Comparison of ENCODE assay signal across 17 cellular contexts in the genomic region with DNA sequence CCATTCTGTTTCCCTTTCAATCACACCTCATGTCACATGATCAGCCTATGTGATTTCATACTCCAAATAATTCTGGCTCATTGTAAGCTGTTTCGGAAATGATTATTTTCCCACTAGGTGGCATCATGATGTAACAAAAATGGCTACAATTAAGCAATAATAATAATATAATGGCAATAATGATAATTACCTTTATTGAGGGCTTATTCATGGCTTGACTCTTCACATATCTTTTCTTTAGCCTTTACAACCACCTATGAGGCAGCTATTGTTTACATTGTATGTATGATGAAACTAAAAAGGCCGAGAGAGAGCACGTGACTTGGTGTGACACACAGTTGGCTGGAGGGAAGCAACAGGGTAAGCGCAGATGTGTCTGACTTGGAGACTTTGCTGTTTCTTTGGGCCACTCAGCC. TPM values are rescaled to one million over a fixed set of nuclear protein-coding genes. Genes with fewer than 3 reads are reported as not detected.
DNase-seq lines count a peak whose midpoint lies in the region; ATAC-seq, FAIRE-seq and TF ChIP-seq lines count a peak whose summit lies in the region.
"Had no signal": no experiment of that assay in that cellular context is flagged by ENCODE, and none has a peak within 500 bp of the region (broad histone marks: within the 10 kb centered on the region; RNA-seq: fewer than 3 reads in every experiment).

No MANE protein-coding gene starts in this region.

- no peak overlapping the region; a peak in 1 of 6 replicates for H3K4me3 ChIP-seq in HepG2 (replicated peaks in 1 of 3; ENCODE audit: insufficient read depth in 1 of 3, low read depth in 2 of 3, low read length in 3 of 3)
- H3K4me3 ChIP-seq in right lobe of liver: no peak overlapping the region
- no peak overlapping the region for H3K4me3 ChIP-seq in CD8-positive, alpha-beta T cell (ENCODE audit: low read depth, low read length)
- H3K4me3 ChIP-seq: BLaER1, SJSA1, tibial nerve had no signal

- DNase-seq in HepG2 (ENCODE audit: low spot score): peak; percentile 31
- DNase-seq in right lobe of liver: no peak
- peak; percentile 48 for DNase-seq in NAMALWA (ENCODE audit: low spot score)
- peak; percentile 1 for DNase-seq in amniotic epithelial cell (ENCODE audit: low read depth)
- no peak for DNase-seq in stimulated activated naive CD8-positive, alpha-beta T cell treated with anti-CD3 and anti-CD28 coated beads, Interleukin-15, Interleukin-2, amounts not matched to agents 100 U/mL and 50 U/mL, for 24 hours
- no peak for DNase-seq in CD8-positive, alpha-beta T cell
- DNase-seq: activated CD4-positive, alpha-beta T cell treated with anti-CD3 and anti-CD28 coated beads for 36 hours; erythroblast; H9; NCI-H2081 treated with DMSO at 0.1 percent for 48 hours; right cardiac atrium had no signal

- BruUV-seq in HepG2 (replicated peaks; lab: Mats Ljungman, UMichigan): no TSS peak

- WGBS in HepG2 (ENCODE audit: low lambda C conversion rate): 13% methylated on average over 4 of the region's 4 CpGs
- 41% methylated on average over 4 of the region's 4 CpGs for WGBS in right lobe of liver (ENCODE audit: insufficient coverage, low coverage, low lambda C conversion rate, missing lambda C conversion rate)

- no peaks in the 10 kb centered on the region for H4K20me1 ChIP-seq in HepG2 (ENCODE audit: insufficient read depth, low read length)
- H4K20me1 ChIP-seq: BLaER1 had no signal

- H3K27ac Mint-ChIP-seq in CD8-positive, alpha-beta T cell: no peak overlapping the region
- H3K27ac Mint-ChIP-seq: activated CD4-positive, alpha-beta T cell treated with anti-CD3 and anti-CD28 coated beads for 36 hours; activated T-helper 2 cell treated with anti-CD3 and anti-CD28 coated beads, Interferon-gamma antibody, Interleukin-2, Interleukin-4, amounts not matched to agents 10 μg/mL and 5 μg/mL and 100 μg/mL, durations not matched to agents 14 hours and 24 hours and 36 hours; H9 had no signal

- H3K9ac ChIP-seq in HepG2 (ENCODE audit: insufficient read depth, low read depth, low read length): no peak overlapping the region
- H3K9ac ChIP-seq: BLaER1 had no signal

- peak overlapping the region; percentile 53 for H3K4me2 ChIP-seq in HepG2 (ENCODE audit: low read depth, low read length)
- H3K4me2 ChIP-seq: BLaER1 had no signal

- H3K79me2 ChIP-seq in HepG2 (ENCODE audit: insufficient read depth, low read length): no peaks in the 10 kb centered on the region

- H3K27me3 ChIP-seq in HepG2 (ENCODE audit: control insufficient read depth in 1 of 2, insufficient read depth in 2 of 2, low read length in 2 of 2): no peaks in the 10 kb centered on the region
- H3K27me3 ChIP-seq in right lobe of liver: no peaks in the 10 kb centered on the region
- H3K27me3 ChIP-seq in CD8-positive, alpha-beta T cell (ENCODE audit: insufficient read depth, low read length): no peaks in the 10 kb centered on the region
- H3K27me3 ChIP-seq: BLaER1, SJSA1, tibial nerve had no signal

- POLR2A ChIA-PET in HepG2 (lab: Yijun Ruan, JAX): no interaction called here
- POLR2A ChIA-PET in CD8-positive, alpha-beta T cell (lab: Charles Lee): no interaction called here

- intact Hi-C loops in HepG2 (cut with micrococcal nuclease; ENCODE audit: unreplicated experiment): no loop called here
- intact Hi-C loops in right lobe of liver (cut with DNase I): no loop called here
- intact Hi-C loops in CD8-positive, alpha-beta T cell (cut with DNase I, micrococcal nuclease): no loop called here

- no peaks in the 10 kb centered on the region for H3K4me1 Mint-ChIP-seq in CD8-positive, alpha-beta T cell (ENCODE audit: low read depth)
- H3K4me1 Mint-ChIP-seq: activated CD4-positive, alpha-beta T cell treated with anti-CD3 and anti-CD28 coated beads for 36 hours; H9 had no signal

- no peaks in the 10 kb centered on the region for H3K9me3 ChIP-seq in HepG2 (ENCODE audit: low read length)
- no peaks in the 10 kb centered on the region for H3K9me3 ChIP-seq in right lobe of liver
- no peaks in the 10 kb centered on the region for H3K9me3 ChIP-seq in CD8-positive, alpha-beta T cell (ENCODE audit: low read length)
- H3K9me3 ChIP-seq: BLaER1, SJSA1, tibial nerve had no signal

- peaks cover 22% of the 10 kb centered on the region for H3K27me3 Mint-ChIP-seq in CD8-positive, alpha-beta T cell (ENCODE audit: low read depth)

- ATAC-seq in HepG2 (peak; percentile 66), right lobe of liver (no peak), GM19324 (IDR thresholded peaks at IDR 0.05; ENCODE audit: low FRiP score, unreplicated experiment) (no peak), HG02973 (IDR thresholded peaks at IDR 0.05; ENCODE audit: unreplicated experiment) (no peak)
- ATAC-seq in stimulated activated naive CD8-positive, alpha-beta T cell treated with anti-CD3 and anti-CD28 coated beads, Interleukin-15, Interleukin-2, amounts not matched to agents 100 U/mL and 50 U/mL, for 24 hours: no peak
- no peak for ATAC-seq in CD8-positive, alpha-beta T cell
- ATAC-seq: activated CD4-positive, alpha-beta T cell treated with anti-CD3 and anti-CD28 coated beads for 36 hours; right cardiac atrium had no signal

- peaks cover 27% of the 10 kb centered on the region for H3K4me1 ChIP-seq in HepG2 (ENCODE audit: insufficient read depth, low read length)
- no peaks in the 10 kb centered on the region for H3K4me1 ChIP-seq in right lobe of liver
- H3K4me1 ChIP-seq in CD8-positive, alpha-beta T cell (ENCODE audit: insufficient read depth, low read length): no peaks in the 10 kb centered on the region
- H3K4me1 ChIP-seq: BLaER1, tibial nerve had no signal

- TF ChIP-seq CTCF in HepG2 (CRISPR knock-in tag; IDR thresholded peaks at IDR 0.05) (no peak), right lobe of liver (IDR thresholded peaks at IDR 0.05) (peak in 1 of 4 donors; percentile 10)
- no peak for TF ChIP-seq CTCF in CD8-positive, alpha-beta T cell (IDR thresholded peaks at IDR 0.05)

- no peaks in the 10 kb centered on the region for H3K9me3 Mint-ChIP-seq in CD8-positive, alpha-beta T cell
- H3K9me3 Mint-ChIP-seq: activated T-helper 2 cell treated with anti-CD3 and anti-CD28 coated beads, Interferon-gamma antibody, Interleukin-2, Interleukin-4, amounts not matched to agents 10 μg/mL and 5 μg/mL and 100 μg/mL, durations not matched to agents 14 hours and 24 hours and 36 hours had no signal

- TF ChIP-seq EP300 in HepG2 (IDR thresholded peaks at IDR 0.05; ENCODE audit: low read depth in 2 of 2, low read length in 2 of 2) (no peak), HepG2 (CRISPR knock-in tag; IDR thresholded peaks at IDR 0.05; ENCODE audit: borderline replicate concordance) (no peak)

- no peak for TF ChIP-seq RAD21 in HepG2 (CRISPR knock-in tag; IDR thresholded peaks at IDR 0.05)

- in situ Hi-C loops in HepG2 (cut with HindIII; ENCODE audit: extremely low pct_ligation_motif_present, low pct_unique_long_range_greater_than_20kb): no loop called here

- H3K36me3 Mint-ChIP-seq in CD8-positive, alpha-beta T cell: no peaks in the 10 kb centered on the region

- TF ChIP-seq POLR2A in HepG2 (IDR thresholded peaks at IDR 0.05; ENCODE audit: insufficient read depth in 1 of 2, low read depth in 2 of 2, low read length in 2 of 2) (no peak), right lobe of liver (IDR thresholded peaks at IDR 0.05) (no peak)

- FAIRE-seq in HepG2 (lab: Jason Lieb, UNC): no peak

- H2AFZ ChIP-seq in HepG2 (ENCODE audit: low read length): no peak overlapping the region

- no peak overlapping the region for H3K27ac ChIP-seq in HepG2 (ENCODE audit: extremely low read length, insufficient read depth, low read length)
- H3K27ac ChIP-seq in right lobe of liver: no peak overlapping the region
- H3K27ac ChIP-seq in CD8-positive, alpha-beta T cell (ENCODE audit: low read depth, low read length): no peak overlapping the region
- H3K27ac ChIP-seq: BLaER1, SJSA1, tibial nerve had no signal

- no peak overlapping the region for H3K4me3 Mint-ChIP-seq in CD8-positive, alpha-beta T cell
- H3K4me3 Mint-ChIP-seq: activated CD4-positive, alpha-beta T cell treated with anti-CD3 and anti-CD28 coated beads for 36 hours; H9 had no signal

- no peaks in the 10 kb centered on the region for H3K36me3 ChIP-seq in HepG2 (replicated peaks in 1 of 2; ENCODE audit: control insufficient read depth in 1 of 2, insufficient read depth in 2 of 2, low read length in 2 of 2)
- H3K36me3 ChIP-seq in right lobe of liver: no peaks in the 10 kb centered on the region
- no peaks in the 10 kb centered on the region for H3K36me3 ChIP-seq in CD8-positive, alpha-beta T cell (ENCODE audit: insufficient read depth, low read length)
- H3K36me3 ChIP-seq: BLaER1, SJSA1, tibial nerve had no signal

- CTCF ChIA-PET in HepG2 (lab: Yijun Ruan, JAX; ENCODE audit: low intra/inter-chr PET ratio, low total read pairs): no interaction called here
- CTCF ChIA-PET in CD8-positive, alpha-beta T cell (lab: Charles Lee): no interaction called here

RNA-seq across cellular contexts. Expression of a gene that starts 12.5 kb away (rescaled TPM):
- not detected in 2 replicates for total RNA-seq in HepG2 (2016; rRNA removed; fragmentation: Illumina TruSeq; extraction: Trizol)
- not detected in 2 replicates for total RNA-seq in HepG2 (2016; cell fraction: cytosol; rRNA removed; fragmentation: Illumina TruSeq; extraction: Trizol; ENCODE audit: low read depth)
- total RNA-seq in HepG2 (2016; cell fraction: insoluble cytoplasmic fraction; rRNA removed; fragmentation: Illumina TruSeq; extraction: Trizol): not detected in 2 replicates
- not detected in 2 replicates for total RNA-seq in HepG2 (2016; cell fraction: membrane; rRNA removed; fragmentation: Illumina TruSeq; extraction: Trizol)
- not detected in 2 replicates for total RNA-seq in HepG2 (2016; cell fraction: nucleus; rRNA removed; fragmentation: Illumina TruSeq; extraction: Trizol)
- not detected in 2 replicates for polyA plus RNA-seq in HepG2 (2011; rRNA removed)
- polyA plus RNA-seq in HepG2 (2011; cell fraction: cytosol; rRNA removed): not detected in 2 replicates
- polyA plus RNA-seq in HepG2 (2011; cell fraction: nucleus; rRNA removed): not detected in 2 replicates
- polyA plus RNA-seq in HepG2 (2012): not detected in 2 replicates
- not detected in 2 replicates for polyA plus RNA-seq in HepG2 (2016; cell fraction: cytosol; fragmentation: Illumina TruSeq; extraction: Trizol; ENCODE audit: low read depth)
- polyA plus RNA-seq in HepG2 (2016; cell fraction: insoluble cytoplasmic fraction; fragmentation: Illumina TruSeq; extraction: Trizol; ENCODE audit: low read depth): not detected in 2 replicates
- not detected in 2 replicates for polyA plus RNA-seq in HepG2 (2016; cell fraction: membrane; fragmentation: Illumina TruSeq; extraction: Trizol; ENCODE audit: low read depth)
- not detected in 2 replicates for polyA plus RNA-seq in HepG2 (2016; cell fraction: nucleus; fragmentation: Illumina TruSeq; extraction: Trizol; ENCODE audit: insufficient read depth, low read depth)
- not detected in 2 replicates for polyA minus RNA-seq in HepG2 (2011; rRNA and poly(A)+ RNA removed; ENCODE audit: low replicate concordance)
- not detected in 2 replicates for polyA minus RNA-seq in HepG2 (2011; cell fraction: cytosol; rRNA and poly(A)+ RNA removed)
- not detected in 2 replicates for polyA minus RNA-seq in HepG2 (2011; cell fraction: nucleus; rRNA and poly(A)+ RNA removed)
- not detected for total RNA-seq in right lobe of liver
- total RNA-seq in CD8-positive, alpha-beta T cell: not detected
- total RNA-seq: activated CD4-positive, alpha-beta T cell treated with anti-CD3 and anti-CD28 coated beads for 36 hours; activated T-helper 2 cell treated with anti-CD3 and anti-CD28 coated beads, Interferon-gamma antibody, Interleukin-2, Interleukin-4, amounts not matched to agents 10 μg/mL and 5 μg/mL and 100 μg/mL, durations not matched to agents 14 hours and 24 hours and 36 hours; H9; right cardiac atrium; SJSA1; tibial nerve had no signal
- polyA plus RNA-seq: right cardiac atrium had no signal

RNA-seq across cellular contexts. Expression of a gene that starts 29.6 kb away (rescaled TPM):
- total RNA-seq in HepG2 (2016; rRNA removed; fragmentation: Illumina TruSeq; extraction: Trizol) (not detected in 2 replicates), right lobe of liver (not detected)
- not detected in 2 replicates for total RNA-seq in HepG2 (2016; cell fraction: cytosol; rRNA removed; fragmentation: Illumina TruSeq; extraction: Trizol; ENCODE audit: low read depth)
- not detected in 2 replicates for total RNA-seq in HepG2 (2016; cell fraction: insoluble cytoplasmic fraction; rRNA removed; fragmentation: Illumina TruSeq; extraction: Trizol)
- not detected in 2 replicates for total RNA-seq in HepG2 (2016; cell fraction: membrane; rRNA removed; fragmentation: Illumina TruSeq; extraction: Trizol)
- not detected in 2 replicates for total RNA-seq in HepG2 (2016; cell fraction: nucleus; rRNA removed; fragmentation: Illumina TruSeq; extraction: Trizol)
- polyA plus RNA-seq in HepG2 (2011; rRNA removed): not detected in 2 replicates
- not detected in 2 replicates for polyA plus RNA-seq in HepG2 (2011; cell fraction: cytosol; rRNA removed)
- polyA plus RNA-seq in HepG2 (2011; cell fraction: nucleus; rRNA removed): not detected in 2 replicates
- not detected in 2 replicates for polyA plus RNA-seq in HepG2 (2012)
- not detected in 2 replicates for polyA plus RNA-seq in HepG2 (2016; cell fraction: cytosol; fragmentation: Illumina TruSeq; extraction: Trizol; ENCODE audit: low read depth)
- not detected in 2 replicates for polyA plus RNA-seq in HepG2 (2016; cell fraction: insoluble cytoplasmic fraction; fragmentation: Illumina TruSeq; extraction: Trizol; ENCODE audit: low read depth)
- polyA plus RNA-seq in HepG2 (2016; cell fraction: membrane; fragmentation: Illumina TruSeq; extraction: Trizol; ENCODE audit: low read depth): not detected in 2 replicates
- polyA plus RNA-seq in HepG2 (2016; cell fraction: nucleus; fragmentation: Illumina TruSeq; extraction: Trizol; ENCODE audit: insufficient read depth, low read depth): not detected in 2 replicates
- not detected in 2 replicates for polyA minus RNA-seq in HepG2 (2011; rRNA and poly(A)+ RNA removed; ENCODE audit: low replicate concordance)
- not detected in 2 replicates for polyA minus RNA-seq in HepG2 (2011; cell fraction: cytosol; rRNA and poly(A)+ RNA removed)
- not detected in 2 replicates for polyA minus RNA-seq in HepG2 (2011; cell fraction: nucleus; rRNA and poly(A)+ RNA removed)
- not detected for total RNA-seq in CD8-positive, alpha-beta T cell
- total RNA-seq: activated CD4-positive, alpha-beta T cell treated with anti-CD3 and anti-CD28 coated beads for 36 hours; activated T-helper 2 cell treated with anti-CD3 and anti-CD28 coated beads, Interferon-gamma antibody, Interleukin-2, Interleukin-4, amounts not matched to agents 10 μg/mL and 5 μg/mL and 100 μg/mL, durations not matched to agents 14 hours and 24 hours and 36 hours; H9; right cardiac atrium; SJSA1; tibial nerve had no signal
- polyA plus RNA-seq: right cardiac atrium had no signal

RNA-seq across cellular contexts. Expression of a gene that starts 37.3 kb away (rescaled TPM):
- total RNA-seq in HepG2 (2016; rRNA removed; fragmentation: Illumina TruSeq; extraction: Trizol) (not detected in 2 replicates), right lobe of liver (not detected)
- not detected in 2 replicates for total RNA-seq in HepG2 (2016; cell fraction: cytosol; rRNA removed; fragmentation: Illumina TruSeq; extraction: Trizol; ENCODE audit: low read depth)
- not detected in 2 replicates for total RNA-seq in HepG2 (2016; cell fraction: insoluble cytoplasmic fraction; rRNA removed; fragmentation: Illumina TruSeq; extraction: Trizol)
- not detected in 2 replicates for total RNA-seq in HepG2 (2016; cell fraction: membrane; rRNA removed; fragmentation: Illumina TruSeq; extraction: Trizol)
- not detected in 2 replicates for total RNA-seq in HepG2 (2016; cell fraction: nucleus; rRNA removed; fragmentation: Illumina TruSeq; extraction: Trizol)
- not detected in 2 replicates for polyA plus RNA-seq in HepG2 (2011; rRNA removed)
- not detected in 2 replicates for polyA plus RNA-seq in HepG2 (2011; cell fraction: cytosol; rRNA removed)
- not detected in 2 replicates for polyA plus RNA-seq in HepG2 (2011; cell fraction: nucleus; rRNA removed)
- polyA plus RNA-seq in HepG2 (2012): not detected in 2 replicates
- not detected in 2 replicates for polyA plus RNA-seq in HepG2 (2016; cell fraction: cytosol; fragmentation: Illumina TruSeq; extraction: Trizol; ENCODE audit: low read depth)
- not detected in 2 replicates for polyA plus RNA-seq in HepG2 (2016; cell fraction: insoluble cytoplasmic fraction; fragmentation: Illumina TruSeq; extraction: Trizol; ENCODE audit: low read depth)
- not detected in 2 replicates for polyA plus RNA-seq in HepG2 (2016; cell fraction: membrane; fragmentation: Illumina TruSeq; extraction: Trizol; ENCODE audit: low read depth)
- polyA plus RNA-seq in HepG2 (2016; cell fraction: nucleus; fragmentation: Illumina TruSeq; extraction: Trizol; ENCODE audit: insufficient read depth, low read depth): not detected in 2 replicates
- not detected in 2 replicates for polyA minus RNA-seq in HepG2 (2011; rRNA and poly(A)+ RNA removed; ENCODE audit: low replicate concordance)
- polyA minus RNA-seq in HepG2 (2011; cell fraction: cytosol; rRNA and poly(A)+ RNA removed): not detected in 2 replicates
- polyA minus RNA-seq in HepG2 (2011; cell fraction: nucleus; rRNA and poly(A)+ RNA removed): not detected in 2 replicates
- total RNA-seq in CD8-positive, alpha-beta T cell: not detected
- total RNA-seq: activated CD4-positive, alpha-beta T cell treated with anti-CD3 and anti-CD28 coated beads for 36 hours; activated T-helper 2 cell treated with anti-CD3 and anti-CD28 coated beads, Interferon-gamma antibody, Interleukin-2, Interleukin-4, amounts not matched to agents 10 μg/mL and 5 μg/mL and 100 μg/mL, durations not matched to agents 14 hours and 24 hours and 36 hours; H9; right cardiac atrium; SJSA1; tibial nerve had no signal
- polyA plus RNA-seq: right cardiac atrium had no signal

RNA-seq across cellular contexts. Expression of a gene that starts 40.8 kb away (rescaled TPM):
- total RNA-seq in HepG2 (2016; rRNA removed; fragmentation: Illumina TruSeq; extraction: Trizol): not detected in 2 replicates
- not detected in 2 replicates for total RNA-seq in HepG2 (2016; cell fraction: cytosol; rRNA removed; fragmentation: Illumina TruSeq; extraction: Trizol; ENCODE audit: low read depth)
- total RNA-seq in HepG2 (2016; cell fraction: insoluble cytoplasmic fraction; rRNA removed; fragmentation: Illumina TruSeq; extraction: Trizol): 0.24 TPM in 1 of 2 replicates, not detected in the other
- not detected in 2 replicates for total RNA-seq in HepG2 (2016; cell fraction: membrane; rRNA removed; fragmentation: Illumina TruSeq; extraction: Trizol)
- not detected in 2 replicates for total RNA-seq in HepG2 (2016; cell fraction: nucleus; rRNA removed; fragmentation: Illumina TruSeq; extraction: Trizol)
- polyA plus RNA-seq in HepG2 (2011; rRNA removed): 0.12 TPM in 2 replicates
- polyA plus RNA-seq in HepG2 (2011; cell fraction: cytosol; rRNA removed): 0.10 and 0.16 TPM in 2 replicates
- 0.19 TPM in 1 of 2 replicates, not detected in the other for polyA plus RNA-seq in HepG2 (2011; cell fraction: nucleus; rRNA removed)
- not detected in 2 replicates for polyA plus RNA-seq in HepG2 (2012)
- not detected in 2 replicates for polyA plus RNA-seq in HepG2 (2016; cell fraction: cytosol; fragmentation: Illumina TruSeq; extraction: Trizol; ENCODE audit: low read depth)
- not detected in 2 replicates for polyA plus RNA-seq in HepG2 (2016; cell fraction: insoluble cytoplasmic fraction; fragmentation: Illumina TruSeq; extraction: Trizol; ENCODE audit: low read depth)
- 0.30 TPM in 1 of 2 replicates, not detected in the other for polyA plus RNA-seq in HepG2 (2016; cell fraction: membrane; fragmentation: Illumina TruSeq; extraction: Trizol; ENCODE audit: low read depth)
- not detected in 2 replicates for polyA plus RNA-seq in HepG2 (2016; cell fraction: nucleus; fragmentation: Illumina TruSeq; extraction: Trizol; ENCODE audit: insufficient read depth, low read depth)
- not detected in 2 replicates for polyA minus RNA-seq in HepG2 (2011; rRNA and poly(A)+ RNA removed; ENCODE audit: low replicate concordance)
- polyA minus RNA-seq in HepG2 (2011; cell fraction: cytosol; rRNA and poly(A)+ RNA removed): not detected in 2 replicates
- polyA minus RNA-seq in HepG2 (2011; cell fraction: nucleus; rRNA and poly(A)+ RNA removed): not detected in 2 replicates
- total RNA-seq in right lobe of liver: not detected
- total RNA-seq in CD8-positive, alpha-beta T cell: not detected
- total RNA-seq: activated CD4-positive, alpha-beta T cell treated with anti-CD3 and anti-CD28 coated beads for 36 hours; activated T-helper 2 cell treated with anti-CD3 and anti-CD28 coated beads, Interferon-gamma antibody, Interleukin-2, Interleukin-4, amounts not matched to agents 10 μg/mL and 5 μg/mL and 100 μg/mL, durations not matched to agents 14 hours and 24 hours and 36 hours; H9; right cardiac atrium; SJSA1; tibial nerve had no signal
- polyA plus RNA-seq: right cardiac atrium had no signal

RNA-seq across cellular contexts. Expression of a gene that starts 47.2 kb away (rescaled TPM):
- not detected in 2 replicates for total RNA-seq in HepG2 (2016; rRNA removed; fragmentation: Illumina TruSeq; extraction: Trizol)
- total RNA-seq in HepG2 (2016; cell fraction: cytosol; rRNA removed; fragmentation: Illumina TruSeq; extraction: Trizol; ENCODE audit: low read depth): not detected in 2 replicates
- total RNA-seq in HepG2 (2016; cell fraction: insoluble cytoplasmic fraction; rRNA removed; fragmentation: Illumina TruSeq; extraction: Trizol): not detected in 2 replicates
- total RNA-seq in HepG2 (2016; cell fraction: membrane; rRNA removed; fragmentation: Illumina TruSeq; extraction: Trizol): not detected in 2 replicates
- total RNA-seq in HepG2 (2016; cell fraction: nucleus; rRNA removed; fragmentation: Illumina TruSeq; extraction: Trizol): not detected in 2 replicates
- polyA plus RNA-seq in HepG2 (2011; rRNA removed): not detected in 2 replicates
- polyA plus RNA-seq in HepG2 (2011; cell fraction: cytosol; rRNA removed): not detected in 2 replicates
- polyA plus RNA-seq in HepG2 (2011; cell fraction: nucleus; rRNA removed): not detected in 2 replicates
- polyA plus RNA-seq in HepG2 (2012): not detected in 2 replicates
- polyA plus RNA-seq in HepG2 (2016; cell fraction: cytosol; fragmentation: Illumina TruSeq; extraction: Trizol; ENCODE audit: low read depth): not detected in 2 replicates
- polyA plus RNA-seq in HepG2 (2016; cell fraction: insoluble cytoplasmic fraction; fragmentation: Illumina TruSeq; extraction: Trizol; ENCODE audit: low read depth): not detected in 2 replicates
- polyA plus RNA-seq in HepG2 (2016; cell fraction: membrane; fragmentation: Illumina TruSeq; extraction: Trizol; ENCODE audit: low read depth): not detected in 2 replicates
- not detected in 2 replicates for polyA plus RNA-seq in HepG2 (2016; cell fraction: nucleus; fragmentation: Illumina TruSeq; extraction: Trizol; ENCODE audit: insufficient read depth, low read depth)
- not detected in 2 replicates for polyA minus RNA-seq in HepG2 (2011; rRNA and poly(A)+ RNA removed; ENCODE audit: low replicate concordance)
- not detected in 2 replicates for polyA minus RNA-seq in HepG2 (2011; cell fraction: cytosol; rRNA and poly(A)+ RNA removed)
- not detected in 2 replicates for polyA minus RNA-seq in HepG2 (2011; cell fraction: nucleus; rRNA and poly(A)+ RNA removed)
- total RNA-seq in right lobe of liver: not detected
- not detected for total RNA-seq in CD8-positive, alpha-beta T cell
- total RNA-seq: activated CD4-positive, alpha-beta T cell treated with anti-CD3 and anti-CD28 coated beads for 36 hours; activated T-helper 2 cell treated with anti-CD3 and anti-CD28 coated beads, Interferon-gamma antibody, Interleukin-2, Interleukin-4, amounts not matched to agents 10 μg/mL and 5 μg/mL and 100 μg/mL, durations not matched to agents 14 hours and 24 hours and 36 hours; H9; right cardiac atrium; SJSA1; tibial nerve had no signal
- polyA plus RNA-seq: right cardiac atrium had no signal

Comparison
In these comparisons a context has a peak if more than half of its experiments do, and no peak if none do; other contexts are left out.
1. DNase-seq: peak in HepG2 (single experiment), NAMALWA (single experiment) and amniotic epithelial cell (single experiment); none in right lobe of liver (0 of 3), stimulated activated naive CD8-positive, alpha-beta T cell treated with anti-CD3 and anti-CD28 coated beads, Interleukin-15, Interleukin-2, amounts not matched to agents 100 U/mL and 50 U/mL, for 24 hours (single experiment) and CD8-positive, alpha-beta T cell (0 of 7).